19 cellular contexts compared by ENCODE assay signal in genomic region chr12:41604830-41605229, GRCh38.
DNase-seq lines count a peak whose midpoint lies in the region; ATAC-seq, FAIRE-seq and TF ChIP-seq lines count a peak whose summit lies in the region.
"Had no signal": no experiment of that assay in that cellular context is flagged by ENCODE, and none has a peak within 500 bp of the region (broad histone marks: within the 10 kb centered on the region; RNA-seq: fewer than 3 reads in every experiment).

No MANE protein-coding gene starts in this region.

- no peak overlapping the region for H4K91ac ChIP-seq in H1 (replicated peaks; ENCODE audit: insufficient read length, low read length)

- no peak overlapping the region for H3K56ac ChIP-seq in H1 (replicated peaks; ENCODE audit: insufficient read length, low read depth, low read length)

- no peak overlapping the region for H3K4ac ChIP-seq in H1 (replicated peaks; ENCODE audit: insufficient read length, low read depth, low read length)

- H3K79me1 ChIP-seq in H1 (ENCODE audit: low read depth, low read length), result no peaks in the 10 kb centered on the region

- H3K18ac ChIP-seq in H1 (ENCODE audit: extremely low read depth, low read length), result no peak overlapping the region

- no peaks in the 10 kb centered on the region for H3K27me3 ChIP-seq in H1 (replicated peaks in 1 of 4; ENCODE audit: control insufficient read depth in 3 of 4, extremely low read depth in 1 of 4, insufficient read depth in 3 of 4, low read length in 3 of 4)
- no peaks in the 10 kb centered on the region for H3K27me3 ChIP-seq in naive thymus-derived CD4-positive, alpha-beta T cell (ENCODE audit: control insufficient read depth in 2 of 2, insufficient read depth in 2 of 2, low read length in 2 of 2)
- no peaks in the 10 kb centered on the region for H3K27me3 ChIP-seq in heart left ventricle
- H3K27me3 ChIP-seq: breast epithelium, uterus had no signal

- DNase-seq in HuH-7 (ENCODE audit: low spot score) (peak; percentile 17), NCI-H2029 (lab: John Stamatoyannopoulos, UW) (peak; percentile 4), H1 (ENCODE audit: low read depth in 1 of 2, low spot score in 2 of 2) (no peak), heart left ventricle (no peak), T-helper 1 cell (no peak), NCI-H2081 treated with DMSO at 0.1 percent for 48 hours (lab: John Stamatoyannopoulos, UW) (no peak)
- DNase-seq in naive thymus-derived CD4-positive, alpha-beta T cell, result no peak
- DNase-seq: activated CD4-positive, alpha-beta T cell treated with anti-CD3 and anti-CD28 coated beads for 48 hours; activated naive CD4-positive, alpha-beta T cell treated with anti-CD3 and anti-CD28 coated beads, Interleukin-2, amount 10 ng/mL, durations not matched to agents 7 days and 5 days; DMS79 treated with DMSO at 0.1 percent for 48 hours; effector CD4-positive, alpha-beta T cell; foreskin melanocyte; midbrain; NCI-H1417 treated with DMSO at 0.1 percent for 48 hours; RPMI8226; uterus had no signal

- H3K9me3 Mint-ChIP-seq in naive thymus-derived CD4-positive, alpha-beta T cell, result no peaks in the 10 kb centered on the region
- H3K9me3 Mint-ChIP-seq: activated naive CD4-positive, alpha-beta T cell treated with anti-CD3 and anti-CD28 coated beads, Interleukin-2, amount 10 ng/mL, durations not matched to agents 7 days and 5 days; stimulated activated naive CD8-positive, alpha-beta T cell treated with anti-CD3 and anti-CD28 coated beads, Interleukin-15, Interleukin-2, amounts not matched to agents 100 ng/mL and 50 ng/mL, for 24 hours had no signal

- TF ChIP-seq POLR2A in H1 (IDR thresholded peaks at IDR 0.05; ENCODE audit: control extremely low read depth in 1 of 2, low read depth in 2 of 2, low read length in 2 of 2) (no peak), heart left ventricle (IDR thresholded peaks at IDR 0.05) (no peak)

- TF ChIP-seq CTCF in H1 (IDR thresholded peaks at IDR 0.05; ENCODE audit: control extremely low read depth in 1 of 3, insufficient read depth in 1 of 3, low read depth in 1 of 3, low read length in 3 of 3) (no peak), heart left ventricle (IDR thresholded peaks at IDR 0.05) (no peak)

- TF ChIP-seq EP300 in H1 (IDR thresholded peaks at IDR 0.05; ENCODE audit: borderline replicate concordance in 1 of 2, low read depth in 2 of 2, low read length in 2 of 2), result no peak

- no peak overlapping the region for H3K9ac ChIP-seq in H1 (replicated peaks in 1 of 4; ENCODE audit: extremely low read depth in 1 of 4, low read depth in 3 of 4, low read length in 3 of 4)

- H3K27ac Mint-ChIP-seq in naive thymus-derived CD4-positive, alpha-beta T cell, result no peak overlapping the region
- H3K27ac Mint-ChIP-seq: activated naive CD4-positive, alpha-beta T cell treated with anti-CD3 and anti-CD28 coated beads, Interleukin-2, amount 10 ng/mL, durations not matched to agents 7 days and 5 days; GM23338; stimulated activated naive CD8-positive, alpha-beta T cell treated with anti-CD3 and anti-CD28 coated beads, Interleukin-15, Interleukin-2, amounts not matched to agents 100 ng/mL and 50 ng/mL, for 24 hours had no signal

- H3K4me2 ChIP-seq in H1 (ENCODE audit: insufficient read depth in 1 of 2, low read depth in 2 of 2, low read length in 2 of 2), result no peak overlapping the region; a peak in 1 of 4 replicates

- H3K9me3 ChIP-seq in H1 (ENCODE audit: insufficient read depth in 2 of 2, low read depth in 1 of 2, low read length in 1 of 2) (peaks cover 0 to 5% of the 10 kb centered on the region in 2 experiments; a peak in 1 of 4 replicates), heart left ventricle (no peaks in the 10 kb centered on the region)
- no peaks in the 10 kb centered on the region for H3K9me3 ChIP-seq in naive thymus-derived CD4-positive, alpha-beta T cell (ENCODE audit: control insufficient read depth in 2 of 3, low read length in 3 of 3)
- H3K9me3 ChIP-seq: breast epithelium, uterus had no signal

- intact Hi-C loops in naive thymus-derived CD4-positive, alpha-beta T cell (cut with micrococcal nuclease), result no loop called here
- intact Hi-C loops in heart left ventricle (cut with DNase I), result no loop called here

- no peaks in the 10 kb centered on the region for H3K4me1 Mint-ChIP-seq in naive thymus-derived CD4-positive, alpha-beta T cell
- H3K4me1 Mint-ChIP-seq: activated naive CD4-positive, alpha-beta T cell treated with anti-CD3 and anti-CD28 coated beads, Interleukin-2, amount 10 ng/mL, durations not matched to agents 7 days and 5 days had no signal

- no peak overlapping the region for H2BK5ac ChIP-seq in H1 (ENCODE audit: low read depth, low read length)

- no peaks in the 10 kb centered on the region for H3K36me3 Mint-ChIP-seq in naive thymus-derived CD4-positive, alpha-beta T cell
- H3K36me3 Mint-ChIP-seq: activated naive CD4-positive, alpha-beta T cell treated with anti-CD3 and anti-CD28 coated beads, Interleukin-2, amount 10 ng/mL, durations not matched to agents 7 days and 5 days had no signal

- H3K36me3 ChIP-seq in H1 (ENCODE audit: control insufficient read depth in 2 of 4, insufficient read depth in 4 of 4, low read length in 3 of 4) (no peaks in the 10 kb centered on the region; a peak in 1 of 8 replicates), heart left ventricle (no peaks in the 10 kb centered on the region)
- H3K36me3 ChIP-seq in naive thymus-derived CD4-positive, alpha-beta T cell (ENCODE audit: control insufficient read depth in 2 of 3, insufficient read depth in 3 of 3, low read length in 3 of 3), result no peaks in the 10 kb centered on the region
- H3K36me3 ChIP-seq: breast epithelium, uterus had no signal

- no peaks in the 10 kb centered on the region for H3K79me2 ChIP-seq in H1 (ENCODE audit: control insufficient read depth in 1 of 2, insufficient read depth in 2 of 2, low read length in 2 of 2)

- H3K4me3 ChIP-seq in H1 (ENCODE audit: extremely low read depth in 1 of 4, insufficient read depth in 2 of 4, low read depth in 3 of 4, low read length in 4 of 4) (no peak overlapping the region), heart left ventricle (no peak overlapping the region)
- no peak overlapping the region for H3K4me3 ChIP-seq in naive thymus-derived CD4-positive, alpha-beta T cell (ENCODE audit: low read length)
- H3K4me3 ChIP-seq: breast epithelium, GM23338, uterus had no signal

- no peaks in the 10 kb centered on the region for H3K27me3 Mint-ChIP-seq in naive thymus-derived CD4-positive, alpha-beta T cell
- H3K27me3 Mint-ChIP-seq: activated naive CD4-positive, alpha-beta T cell treated with anti-CD3 and anti-CD28 coated beads, Interleukin-2, amount 10 ng/mL, durations not matched to agents 7 days and 5 days; stimulated activated naive CD8-positive, alpha-beta T cell treated with anti-CD3 and anti-CD28 coated beads, Interleukin-15, Interleukin-2, amounts not matched to agents 100 ng/mL and 50 ng/mL, for 24 hours had no signal

- H3K23ac ChIP-seq in H1 (ENCODE audit: insufficient read length), result no peak overlapping the region

- H2BK15ac ChIP-seq in H1 (ENCODE audit: low read length), result no peak overlapping the region

- no peaks in the 10 kb centered on the region for H3K23me2 ChIP-seq in H1 (ENCODE audit: low read depth, low read length)

- WGBS in H1 (ENCODE audit: extremely low coverage in 1 of 2, insufficient coverage in 1 of 2, insufficient read length in 1 of 2, insufficient replicate concordance in 2 of 2, low coverage in 1 of 2, low lambda C conversion rate in 2 of 2, missing lambda C conversion rate in 1 of 2), 2 experiments, result 85% methylated on average over 3 of the region's 3 CpGs; no CpG with 5 or more reads in 1 of the 2 experiments
- WGBS in heart left ventricle, 4 donors, result 62 to 86% (median 71%) methylated on average over 3 of the region's 3 CpGs

- no peak overlapping the region for H3K14ac ChIP-seq in H1 (ENCODE audit: insufficient read length)

- CTCF ChIA-PET in H1 (lab: Charles Lee; ENCODE audit: partially characterized antibody), result no interaction called here
- CTCF ChIA-PET in naive thymus-derived CD4-positive, alpha-beta T cell (lab: Charles Lee), result no interaction called here

- no peak for FAIRE-seq in H1 (lab: Jason Lieb, UNC)

- no peak overlapping the region for H3K4me3 Mint-ChIP-seq in naive thymus-derived CD4-positive, alpha-beta T cell
- H3K4me3 Mint-ChIP-seq: activated naive CD4-positive, alpha-beta T cell treated with anti-CD3 and anti-CD28 coated beads, Interleukin-2, amount 10 ng/mL, durations not matched to agents 7 days and 5 days; GM23338; stimulated activated naive CD8-positive, alpha-beta T cell treated with anti-CD3 and anti-CD28 coated beads, Interleukin-15, Interleukin-2, amounts not matched to agents 100 ng/mL and 50 ng/mL, for 24 hours had no signal

- H3K4me1 ChIP-seq in H1 (replicated peaks in 1 of 4; ENCODE audit: control insufficient read depth in 3 of 4, insufficient read depth in 4 of 4, low read length in 3 of 4), result peaks cover 3 to 12% (median 10%) of the 10 kb centered on the region in 4 experiments; a peak in 5 of 7 replicates
- H3K4me1 ChIP-seq in naive thymus-derived CD4-positive, alpha-beta T cell (ENCODE audit: control insufficient read depth in 2 of 2, insufficient read depth in 2 of 2, low read length in 2 of 2), result no peaks in the 10 kb centered on the region
- H3K4me1 ChIP-seq in heart left ventricle, result peaks cover 0 to 9% (median 0%) of the 10 kb centered on the region in 12 donors
- H3K4me1 ChIP-seq: breast epithelium, uterus had no signal

- POLR2A ChIA-PET in H1 (lab: Charles Lee; ENCODE audit: partially characterized antibody), result no interaction called here
- POLR2A ChIA-PET in naive thymus-derived CD4-positive, alpha-beta T cell (lab: Charles Lee), result no interaction called here

- 0 out of 2 replicates have a peak overlapping the region, but pooled peaks have one; percentile 55 for H2AFZ ChIP-seq in H1 (ENCODE audit: low read length)
- H2AFZ ChIP-seq: GM23338 had no signal

- no peak overlapping the region for H2BK120ac ChIP-seq in H1 (replicated peaks; ENCODE audit: low read depth, low read length)

- H2BK20ac ChIP-seq in H1 (ENCODE audit: low read length), result no peak overlapping the region

- no peak overlapping the region for H4K5ac ChIP-seq in H1 (ENCODE audit: insufficient read length, low read depth, low read length)

- H2BK12ac ChIP-seq in H1 (ENCODE audit: low read depth, low read length), result no peak overlapping the region

- TF ChIP-seq RAD21 in H1 (IDR thresholded peaks at IDR 0.05 in 1 of 2, conservative IDR thresholded peaks at IDR 0.05 in 1 of 2; ENCODE audit: low read depth in 2 of 2, low read length in 2 of 2), result no peak

- H3K27ac ChIP-seq in H1 (ENCODE audit: low read depth, low read length) (no peak overlapping the region), heart left ventricle (no peak overlapping the region)
- no peak overlapping the region for H3K27ac ChIP-seq in naive thymus-derived CD4-positive, alpha-beta T cell (ENCODE audit: low read depth, low read length)
- H3K27ac ChIP-seq: breast epithelium, uterus had no signal

- no peak overlapping the region for H4K8ac ChIP-seq in H1 (ENCODE audit: extremely low read depth, insufficient read depth, low read length)

- H2AK5ac ChIP-seq in H1 (ENCODE audit: low read depth, low read length), result no peak overlapping the region

- no peaks in the 10 kb centered on the region for H4K20me1 ChIP-seq in H1 (replicated peaks in 1 of 2; ENCODE audit: control insufficient read depth in 1 of 2, insufficient read depth in 2 of 2, low read length in 2 of 2)

- ATAC-seq in naive thymus-derived CD4-positive, alpha-beta T cell, result peak; percentile 58
- no peak for ATAC-seq in heart left ventricle
- ATAC-seq: GM23338 had no signal

Comparison
In these comparisons a context has a peak if more than half of its experiments do, and no peak if none do; other contexts are left out.
1. DNase-seq: peak in HuH-7 (single experiment) and NCI-H2029 (single experiment); none in H1 (0 of 2), naive thymus-derived CD4-positive, alpha-beta T cell (0 of 9), heart left ventricle (0 of 5), T-helper 1 cell (0 of 5) and NCI-H2081 treated with DMSO at 0.1 percent for 48 hours (single experiment).